ENCODE assay signal across 28 cellular contexts in the genomic region with DNA sequence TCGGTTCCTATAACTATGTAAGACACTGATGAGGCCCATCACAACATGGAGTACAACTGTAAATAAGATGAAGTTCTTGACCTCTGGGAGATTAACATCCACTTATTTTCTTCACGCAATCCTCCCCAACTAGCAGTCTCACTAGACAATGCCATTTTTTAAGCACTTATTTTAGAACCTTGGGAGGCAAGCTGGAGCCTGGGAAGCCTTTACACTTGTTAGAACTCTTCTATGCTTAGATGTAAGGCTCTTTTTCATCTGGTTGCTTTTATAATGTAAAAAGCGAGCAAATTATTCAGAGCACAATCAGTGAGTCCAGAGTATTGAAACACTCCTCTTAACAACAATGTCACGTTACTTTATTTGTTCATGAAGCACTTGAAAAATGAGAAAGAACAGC.
"Had no signal": no experiment of that assay in that cellular context is flagged by ENCODE, and none has a peak within 500 bp of the region (broad histone marks: within the 10 kb centered on the region; RNA-seq: fewer than 3 reads in every experiment).

No MANE protein-coding gene starts in this region.

- H3K27me3 ChIP-seq: adrenal gland, body of pancreas, colonic mucosa, dorsolateral prefrontal cortex, gastrocnemius medialis, left lung, neutrophil, ovary, right lobe of liver, testis, transverse colon had no signal

- H3K27ac ChIP-seq: adrenal gland, body of pancreas, colonic mucosa, dorsolateral prefrontal cortex, gastrocnemius medialis, left lung, neutrophil, ovary, right lobe of liver, testis, transverse colon, WERI-Rb-1 had no signal

- DNase-seq: activated CD4-positive, alpha-beta T cell treated with anti-CD3 and anti-CD28 coated beads for 48 hours; activated CD4-positive, alpha-beta T cell treated with anti-CD3 and anti-CD28 coated beads, Interleukin-2, amount 50 U/mL, for 48 hours; activated CD8-positive, alpha-beta memory T cell treated with anti-CD3 and anti-CD28 coated beads for 24 hours; activated effector memory CD4-positive, alpha-beta T cell treated with anti-CD3 and anti-CD28 coated beads, Interleukin-2, amount 50 U/mL, for 16 hours; activated naive CD4-positive, alpha-beta T cell treated with anti-CD3 and anti-CD28 coated beads for 36 hours; activated naive CD8-positive, alpha-beta T cell treated with anti-CD3 and anti-CD28 coated beads for 36 hours; adrenal gland; aorta; body of pancreas; cerebellar nuclear complex; colonic mucosa; dorsolateral prefrontal cortex; effector memory CD4-positive, alpha-beta T cell; erythroblast; gastrocnemius medialis; glutamatergic neuron; left lung; mesendoderm; natural killer cell; ovary; right lobe of liver; stimulated activated CD4-positive, alpha-beta T cell treated with anti-CD3 and anti-CD28 coated beads, Interleukin-2, amount 100 ng/mL, for 48 hours; stimulated activated naive CD4-positive, alpha-beta T cell treated with Interleukin-2 at 50 U/mL for 16 hours; testis; transverse colon; WERI-Rb-1 had no signal

- H3K4me1 ChIP-seq: adrenal gland, body of pancreas, colonic mucosa, gastrocnemius medialis, left lung, right lobe of liver, testis, transverse colon had no signal

- H3K36me3 ChIP-seq: adrenal gland, colonic mucosa, gastrocnemius medialis, left lung, neutrophil, ovary, right lobe of liver, transverse colon, WERI-Rb-1 had no signal

- H3K4me3 ChIP-seq: adrenal gland, body of pancreas, colonic mucosa, dorsolateral prefrontal cortex, gastrocnemius medialis, left lung, lung, ovary, right lobe of liver, testis, transverse colon had no signal

- H3K9me3 ChIP-seq: adrenal gland, body of pancreas, colonic mucosa, gastrocnemius medialis, left lung, neutrophil, ovary, right lobe of liver, testis, transverse colon had no signal
